ENCODE assay signal across 19 cellular contexts in the genomic region with DNA sequence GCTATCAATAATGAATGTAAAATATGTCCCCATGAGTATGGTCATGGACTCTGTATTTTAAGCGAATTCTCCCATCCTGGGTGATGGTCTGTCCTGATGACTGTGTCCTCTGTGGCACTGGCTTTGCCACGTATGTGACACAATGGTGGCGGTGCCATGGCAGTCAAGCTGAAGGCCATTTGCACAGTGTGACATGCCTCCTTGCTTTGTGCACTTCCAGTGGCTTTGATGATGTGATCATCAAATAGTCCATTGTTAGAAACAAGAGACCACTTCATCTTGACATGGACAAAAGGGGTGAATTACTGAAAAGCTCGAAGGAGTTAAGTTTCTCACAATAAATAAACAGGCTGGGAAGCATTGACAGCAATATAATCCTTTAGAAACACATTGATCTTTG. TPM values are rescaled to one million over a fixed set of nuclear protein-coding genes. Genes with fewer than 3 reads are reported as not detected.
DNase-seq lines count a peak whose midpoint lies in the region; ATAC-seq and TF ChIP-seq lines count a peak whose summit lies in the region.
"Had no signal": no experiment of that assay in that cellular context is flagged by ENCODE, and none has a peak within 500 bp of the region (broad histone marks: within the 10 kb centered on the region; RNA-seq: fewer than 3 reads in every experiment).

No MANE protein-coding gene starts in this region.

- no peak overlapping the region for H3K4me3 ChIP-seq in neuron (ENCODE audit: low read length)
- H3K4me3 ChIP-seq in upper lobe of right lung: no peak overlapping the region
- no peak overlapping the region for H3K4me3 ChIP-seq in ovary
- H3K4me3 ChIP-seq: GM23248 had no signal

- intact Hi-C loops in upper lobe of right lung (cut with DNase I) (no loop called here), ovary (cut with DNase I) (no loop called here)

- no peak for TF ChIP-seq POLR2A in ovary (IDR thresholded peaks at IDR 0.05)

- H3K27ac ChIP-seq in caudate nucleus (ENCODE audit: low read depth, low read length): peak overlapping the region; percentile 5
- H3K27ac ChIP-seq in upper lobe of right lung: no peak overlapping the region
- no peak overlapping the region for H3K27ac ChIP-seq in ovary
- H3K27ac ChIP-seq: C4-2B, GM23248, HL-60 had no signal

- ATAC-seq in upper lobe of right lung: no peak
- no peak for ATAC-seq in HG02642 (IDR thresholded peaks at IDR 0.05; ENCODE audit: poor library complexity, unreplicated experiment)
- no peak for ATAC-seq in stimulated activated effector memory CD8-positive, alpha-beta T cell treated with anti-CD3 and anti-CD28 coated beads, Interleukin-12 subunit alpha, Interleukin-12 subunit beta, amount 100 ng/mL, for 72 hours
- ATAC-seq: CD8-positive, alpha-beta T cell; HCT116 had no signal

- no peaks in the 10 kb centered on the region for H3K36me3 ChIP-seq in neuron (ENCODE audit: insufficient read depth, low read length)
- no peaks in the 10 kb centered on the region for H3K36me3 ChIP-seq in upper lobe of right lung
- H3K36me3 ChIP-seq in ovary: no peaks in the 10 kb centered on the region
- H3K36me3 ChIP-seq: BE2C had no signal

- DNase-seq in Ammon's horn (ENCODE audit: low spot score) (peak; percentile 44), caudate nucleus (lab: John Stamatoyannopoulos, UW) (peak in 17 of 61 donors; percentile 0 to 18 (median 5)), medulla oblongata (ENCODE audit: extremely low spot score) (peak; percentile 56), upper lobe of right lung (no peak), ovary (no peak)
- no peak for DNase-seq in stimulated activated effector memory CD8-positive, alpha-beta T cell treated with anti-CD3 and anti-CD28 coated beads, Interleukin-12 subunit alpha, Interleukin-12 subunit beta, amount 100 ng/mL, for 72 hours (ENCODE audit: low spot score in 2 of 2)
- DNase-seq: ACHN; BE2C; CD8-positive, alpha-beta T cell; COR-L47; DMS153; DMS79 treated with DMSO at 0.1 percent for 48 hours; EL; GM23248 had no signal

- no peak overlapping the region for H3K4me3 Mint-ChIP-seq in stimulated activated effector memory CD8-positive, alpha-beta T cell treated with anti-CD3 and anti-CD28 coated beads, Interleukin-12 subunit alpha, Interleukin-12 subunit beta, amount 100 ng/mL, for 72 hours
- H3K4me3 Mint-ChIP-seq: CD8-positive, alpha-beta T cell had no signal

- TF ChIP-seq EP300 in ovary (IDR thresholded peaks at IDR 0.05): no peak

- no peaks in the 10 kb centered on the region for H3K36me3 Mint-ChIP-seq in stimulated activated effector memory CD8-positive, alpha-beta T cell treated with anti-CD3 and anti-CD28 coated beads, Interleukin-12 subunit alpha, Interleukin-12 subunit beta, amount 100 ng/mL, for 72 hours
- H3K36me3 Mint-ChIP-seq: CD8-positive, alpha-beta T cell had no signal

- H2AFZ ChIP-seq in neuron (ENCODE audit: low read depth, low read length): peak overlapping the region; percentile 6
- H2AFZ ChIP-seq: GM23248 had no signal

- no peaks in the 10 kb centered on the region for H3K4me1 Mint-ChIP-seq in stimulated activated effector memory CD8-positive, alpha-beta T cell treated with anti-CD3 and anti-CD28 coated beads, Interleukin-12 subunit alpha, Interleukin-12 subunit beta, amount 100 ng/mL, for 72 hours

- H3K9me3 ChIP-seq in neuron (ENCODE audit: low read length) (peaks cover 3% of the 10 kb centered on the region), upper lobe of right lung (no peaks in the 10 kb centered on the region), ovary (no peaks in the 10 kb centered on the region)
- H3K9me3 ChIP-seq: BE2C had no signal

- H3K4me1 ChIP-seq in neuron (ENCODE audit: insufficient read depth, low read length) (peaks cover 27% of the 10 kb centered on the region), upper lobe of right lung (no peaks in the 10 kb centered on the region), ovary (ENCODE audit: insufficient read depth) (no peaks in the 10 kb centered on the region)
- H3K4me1 ChIP-seq: BE2C had no signal

- TF ChIP-seq CTCF in upper lobe of right lung (IDR thresholded peaks at IDR 0.05) (no peak), ovary (IDR thresholded peaks at IDR 0.05) (no peak)

- no peaks in the 10 kb centered on the region for H3K9me3 Mint-ChIP-seq in stimulated activated effector memory CD8-positive, alpha-beta T cell treated with anti-CD3 and anti-CD28 coated beads, Interleukin-12 subunit alpha, Interleukin-12 subunit beta, amount 100 ng/mL, for 72 hours
- H3K9me3 Mint-ChIP-seq: CD8-positive, alpha-beta T cell had no signal

- 84 to 86% (median 85%) methylated on average over 4 of the region's 4 CpGs for WGBS in ovary, 3 donors

- H3K27me3 ChIP-seq in neuron (ENCODE audit: insufficient read depth, low read length): no peaks in the 10 kb centered on the region
- H3K27me3 ChIP-seq in upper lobe of right lung: no peaks in the 10 kb centered on the region
- no peaks in the 10 kb centered on the region for H3K27me3 ChIP-seq in ovary

- no peak overlapping the region for H3K27ac Mint-ChIP-seq in stimulated activated effector memory CD8-positive, alpha-beta T cell treated with anti-CD3 and anti-CD28 coated beads, Interleukin-12 subunit alpha, Interleukin-12 subunit beta, amount 100 ng/mL, for 72 hours
- H3K27ac Mint-ChIP-seq: CD8-positive, alpha-beta T cell had no signal

RNA-seq across cellular contexts. Expression of gene PRRC1, which starts 31.0 kb away (rescaled TPM):
- total RNA-seq in upper lobe of right lung (50.8 TPM), ovary (10 to 100 TPM; 24.2 to 59.0 (median 46.1) TPM)
- polyA plus RNA-seq in ovary: 10 to 100 TPM; 19.0 to 54.1 TPM

Comparison
In these comparisons a context has a peak if more than half of its experiments do, and no peak if none do; other contexts are left out.
1. DNase-seq: peak in Ammon's horn (single experiment) and medulla oblongata (single experiment); none in upper lobe of right lung (single experiment), stimulated activated effector memory CD8-positive, alpha-beta T cell treated with anti-CD3 and anti-CD28 coated beads, Interleukin-12 subunit alpha, Interleukin-12 subunit beta, amount 100 ng/mL, for 72 hours (0 of 2) and ovary (0 of 5).